ENCODE assay signal across 18 cellular contexts in genomic region chr15:58742022-58742421, GRCh38. TPM values are rescaled to one million over a fixed set of nuclear protein-coding genes. Genes with fewer than 3 reads are reported as not detected.
DNase-seq lines count a peak whose midpoint lies in the region; ATAC-seq, FAIRE-seq and TF ChIP-seq lines count a peak whose summit lies in the region.
"Had no signal": no experiment of that assay in that cellular context is flagged by ENCODE, and none has a peak within 500 bp of the region (broad histone marks: within the 10 kb centered on the region; RNA-seq: fewer than 3 reads in every experiment).

No MANE protein-coding gene starts in this region.

- peak overlapping the region; percentile 45 for H3K4me3 Mint-ChIP-seq in Calu3 (ENCODE audit: low read depth, unreplicated experiment)
- peak overlapping the region in 6 of 10 donors; percentile 2 to 46 (median 26) for H3K4me3 Mint-ChIP-seq in naive thymus-derived CD4-positive, alpha-beta T cell
- H3K4me3 Mint-ChIP-seq in T-helper 2 cell treated with Interferon-gamma antibody and Interleukin-4, amounts not matched to agents 5 μg/mL and 100 μg/mL, for 36 hours, result no peak overlapping the region
- H3K4me3 Mint-ChIP-seq: activated naive CD4-positive, alpha-beta T cell treated with anti-CD3 and anti-CD28 coated beads for 36 hours had no signal

- no peaks in the 10 kb centered on the region for H3K9me3 ChIP-seq in BLaER1 treated with 17β-estradiol and CSF1 and Interleukin-3, amounts not matched to agents 10 nM and 100 nM (replicated peaks in 1 of 11)
- H3K9me3 ChIP-seq in GM12878 (replicated peaks; ENCODE audit: control insufficient read depth, insufficient read depth, low read length), result no peaks in the 10 kb centered on the region; the same call in 2 of the 3 replicates
- no peaks in the 10 kb centered on the region for H3K9me3 ChIP-seq in naive thymus-derived CD4-positive, alpha-beta T cell (ENCODE audit: control insufficient read depth in 2 of 3, low read length in 3 of 3)
- no peaks in the 10 kb centered on the region for H3K9me3 ChIP-seq in colonic mucosa
- H3K9me3 ChIP-seq: thyroid gland had no signal

- intact Hi-C loops in Calu3 (cut with micrococcal nuclease; ENCODE audit: unreplicated experiment), result loop anchor here (10.0 kb wide), 1 partner anchor 277 kb away; no protein-coding TSS in a partner anchor
- intact Hi-C loops in GM12878 (cut with micrococcal nuclease; ENCODE audit: unreplicated experiment), result loop anchor here (10.0 kb wide), 1 partner anchor 287 kb away; no protein-coding TSS in a partner anchor
- intact Hi-C loops in naive thymus-derived CD4-positive, alpha-beta T cell (cut with micrococcal nuclease), result loop anchor here (10.0 kb wide), 3 partner anchors 67 to 407 kb away; partner anchors contain the start of gene LIPC (in 1 of the 2)
- intact Hi-C loops in colonic mucosa (cut with DNase I), result no loop called here

- no peaks in the 10 kb centered on the region for H3K9me3 Mint-ChIP-seq in Calu3 (ENCODE audit: low read depth, unreplicated experiment)
- no peaks in the 10 kb centered on the region for H3K9me3 Mint-ChIP-seq in naive thymus-derived CD4-positive, alpha-beta T cell
- H3K9me3 Mint-ChIP-seq in T-helper 2 cell treated with Interferon-gamma antibody and Interleukin-4, amounts not matched to agents 5 μg/mL and 100 μg/mL, for 36 hours, result no peaks in the 10 kb centered on the region
- H3K9me3 Mint-ChIP-seq: activated naive CD4-positive, alpha-beta T cell treated with anti-CD3 and anti-CD28 coated beads for 36 hours had no signal

- DNase-seq in Calu3, result no peak
- no peak for DNase-seq in GM12878 (ENCODE audit: low read depth, low spot score)
- no peak for DNase-seq in naive thymus-derived CD4-positive, alpha-beta T cell
- no peak for DNase-seq in T-helper 2 cell treated with Interferon-gamma antibody and Interleukin-4, amounts not matched to agents 5 μg/mL and 100 μg/mL, for 36 hours (ENCODE audit: low spot score)
- no peak for DNase-seq in NCI-H526 treated with DMSO at 0.1 percent for 48 hours (lab: John Stamatoyannopoulos, UW)
- DNase-seq in colonic mucosa, result no peak
- DNase-seq: activated CD4-positive, alpha-beta T cell treated with anti-CD3 and anti-CD28 coated beads, Interleukin-2, amount 50 U/mL, for 4 hours; activated naive CD4-positive, alpha-beta T cell treated with anti-CD3 and anti-CD28 coated beads for 36 hours; activated T-cell treated with anti-CD3 and anti-CD28 coated beads for 4 hours; NCI-H1105 treated with DMSO at 0.1 percent for 48 hours; NCI-H2081 treated with DMSO at 0.1 percent for 48 hours; NCI-H510A treated with DMSO at 0.1 percent for 48 hours; stimulated activated CD4-positive, alpha-beta T cell treated with anti-CD3 and anti-CD28 coated beads, Interleukin-15, amount 100 ng/mL, for 24 hours; SW 1271; thyroid gland had no signal

- TF ChIP-seq EP300 in GM12878 (IDR thresholded peaks at IDR 0.05; ENCODE audit: borderline replicate concordance in 1 of 2, control insufficient read depth in 1 of 2, low read depth in 2 of 2, low read length in 2 of 2), result no peak

- H3K4me3 ChIP-seq in BLaER1 treated with 17β-estradiol and CSF1 and Interleukin-3, amounts not matched to agents 10 nM and 100 nM, result peak overlapping the region in 4 of 10 experiments; percentile 5 to 95 (median 66); a peak in 6 of 20 replicates
- H3K4me3 ChIP-seq in GM12878 (no peak overlapping the region), colonic mucosa (no peak overlapping the region)
- no peak overlapping the region for H3K4me3 ChIP-seq in naive thymus-derived CD4-positive, alpha-beta T cell (ENCODE audit: low read length)
- H3K4me3 ChIP-seq: thyroid gland had no signal

- H3K36me3 ChIP-seq in BLaER1 treated with 17β-estradiol and CSF1 and Interleukin-3, amounts not matched to agents 10 nM and 100 nM, result peaks cover 0 to 37% (median 19%) of the 10 kb centered on the region in 11 experiments; a peak in 16 of 22 replicates
- H3K36me3 ChIP-seq in GM12878 (ENCODE audit: control insufficient read depth in 2 of 2, insufficient read depth in 2 of 2, low read length in 1 of 2), result no peaks in the 10 kb centered on the region
- H3K36me3 ChIP-seq in naive thymus-derived CD4-positive, alpha-beta T cell (ENCODE audit: control insufficient read depth in 2 of 3, insufficient read depth in 3 of 3, low read length in 3 of 3), result no peaks in the 10 kb centered on the region
- no peaks in the 10 kb centered on the region for H3K36me3 ChIP-seq in colonic mucosa
- H3K36me3 ChIP-seq: thyroid gland had no signal

- H3K4me2 ChIP-seq in BLaER1 treated with 17β-estradiol and CSF1 and Interleukin-3, amounts not matched to agents 10 nM and 100 nM, result peak overlapping the region; percentile 45 to 98 (median 89)
- H3K4me2 ChIP-seq in GM12878 (ENCODE audit: control insufficient read depth, insufficient read depth), result no peak overlapping the region

- POLR2A ChIA-PET in GM12878 (lab: Charles Lee), result interaction anchor here (0.7 kb wide), 1 partner anchor 187 kb away, joined by 3 read pairs; no protein-coding TSS in a partner anchor
- POLR2A ChIA-PET in naive thymus-derived CD4-positive, alpha-beta T cell (lab: Charles Lee), result interaction anchor here (0.7 kb wide), 1 partner anchor 8 kb away, joined by 3 read pairs; the partner anchor contains the start of gene ADAM10

- no peak for ATAC-seq in GM12878
- peak; percentile 41 for ATAC-seq in naive thymus-derived CD4-positive, alpha-beta T cell

- no peak for TF ChIP-seq CTCF in Calu3 (IDR thresholded peaks at IDR 0.05; ENCODE audit: unreplicated experiment)
- no peak for TF ChIP-seq CTCF in GM12878 (IDR thresholded peaks at IDR 0.05 in 2 of 3, conservative IDR thresholded peaks at IDR 0.05 in 1 of 3; ENCODE audit: control insufficient read depth in 2 of 3, extremely low read depth in 1 of 3, insufficient read depth in 1 of 3, low read depth in 3 of 3, low read length in 3 of 3)
- no peak for TF ChIP-seq CTCF in colonic mucosa (IDR thresholded peaks at IDR 0.05)

- peak overlapping the region in 8 of 11 experiments; percentile 2 to 97 (median 34); a peak in 9 of 22 replicates for H3K27ac ChIP-seq in BLaER1 treated with 17β-estradiol and CSF1 and Interleukin-3, amounts not matched to agents 10 nM and 100 nM
- H3K27ac ChIP-seq in GM12878 (ENCODE audit: control insufficient read depth, insufficient read depth), result no peak overlapping the region
- H3K27ac ChIP-seq in naive thymus-derived CD4-positive, alpha-beta T cell (ENCODE audit: low read depth, low read length), result no peak overlapping the region
- no peak overlapping the region for H3K27ac ChIP-seq in colonic mucosa
- H3K27ac ChIP-seq: thyroid gland had no signal

- no peaks in the 10 kb centered on the region for H3K27me3 ChIP-seq in BLaER1 treated with 17β-estradiol and CSF1 and Interleukin-3, amounts not matched to agents 10 nM and 100 nM
- no peaks in the 10 kb centered on the region for H3K27me3 ChIP-seq in GM12878 (replicated peaks in 1 of 2; ENCODE audit: control insufficient read depth in 2 of 2, insufficient read depth in 2 of 2, low read length in 1 of 2)
- no peaks in the 10 kb centered on the region for H3K27me3 ChIP-seq in naive thymus-derived CD4-positive, alpha-beta T cell (ENCODE audit: control insufficient read depth in 2 of 2, insufficient read depth in 2 of 2, low read length in 2 of 2)
- no peaks in the 10 kb centered on the region for H3K27me3 ChIP-seq in colonic mucosa
- H3K27me3 ChIP-seq: thyroid gland had no signal

- CTCF ChIA-PET in Calu3 (lab: Charles Lee) (interaction anchor here (1.2 to 2.3 kb wide), 4 partner anchors 10 to 29 kb away, joined by 3 to 9 read pairs (median 5); partner anchors contain the start of gene MINDY2), GM12878 (lab: Yijun Ruan, JAX) (interaction anchor here (0.9 to 3.0 kb wide), 4 partner anchors 9 to 472 kb away, joined by 3 to 17 read pairs (median 4); partner anchors contain the start of gene MINDY2)
- CTCF ChIA-PET in naive thymus-derived CD4-positive, alpha-beta T cell (lab: Charles Lee), result interaction anchor here (0.6 kb wide), 1 partner anchor 64 kb away, joined by 3 read pairs; no protein-coding TSS in a partner anchor

- peak; percentile 35 for FAIRE-seq in GM12878 (lab: Jason Lieb, UNC)
- FAIRE-seq: H54, HTR-8/SVneo had no signal

- H3K27me3 Mint-ChIP-seq in Calu3 (ENCODE audit: unreplicated experiment), result no peaks in the 10 kb centered on the region
- H3K27me3 Mint-ChIP-seq in naive thymus-derived CD4-positive, alpha-beta T cell, result no peaks in the 10 kb centered on the region
- no peaks in the 10 kb centered on the region for H3K27me3 Mint-ChIP-seq in T-helper 2 cell treated with Interferon-gamma antibody and Interleukin-4, amounts not matched to agents 5 μg/mL and 100 μg/mL, for 36 hours (ENCODE audit: low read depth)

- H4K20me1 ChIP-seq in BLaER1 treated with 17β-estradiol and CSF1 and Interleukin-3, amounts not matched to agents 10 nM and 100 nM, result peaks cover 41 to 97% (median 69%) of the 10 kb centered on the region in 11 experiments; a peak in 21 of 22 replicates
- no peaks in the 10 kb centered on the region for H4K20me1 ChIP-seq in GM12878 (ENCODE audit: control insufficient read depth, insufficient read depth)

- H3K36me3 Mint-ChIP-seq in Calu3 (ENCODE audit: insufficient read depth, unreplicated experiment), result peaks cover 10% of the 10 kb centered on the region
- peaks cover 0 to 14% (median 3%) of the 10 kb centered on the region in 5 donors for H3K36me3 Mint-ChIP-seq in naive thymus-derived CD4-positive, alpha-beta T cell
- H3K36me3 Mint-ChIP-seq in T-helper 2 cell treated with Interferon-gamma antibody and Interleukin-4, amounts not matched to agents 5 μg/mL and 100 μg/mL, for 36 hours (ENCODE audit: low read depth), result peaks cover 24% of the 10 kb centered on the region

- peaks cover 94% of the 10 kb centered on the region for H3K79me2 ChIP-seq in GM12878 (ENCODE audit: control insufficient read depth, insufficient read depth, low read length)

- RAD21 ChIA-PET in GM12878 (lab: Charles Lee; ENCODE audit: unreplicated experiment), result interaction anchor here (3.6 kb wide), 1 partner anchor 16 kb away, joined by 17 read pairs; no protein-coding TSS in a partner anchor

- no peak for TF ChIP-seq POLR2A in GM12878 (IDR thresholded peaks at IDR 0.05; ENCODE audit: low read depth, low read length)

- SMC1A ChIA-PET in GM12878 (lab: Charles Lee; ENCODE audit: uncharacterized antibody, unreplicated experiment), result interaction anchor here (1.3 to 2.9 kb wide), 4 partner anchors 14 to 72 kb away, joined by 5 to 11 read pairs (median 8); partner anchors contain the start of gene MINDY2

- no peak overlapping the region for H2AFZ ChIP-seq in GM12878 (ENCODE audit: control insufficient read depth, low read depth, low read length)

- no peak for TF ChIP-seq RAD21 in GM12878 (IDR thresholded peaks at IDR 0.05; ENCODE audit: insufficient read depth, low read depth, low read length)

- H3K4me1 ChIP-seq in BLaER1 treated with 17β-estradiol and CSF1 and Interleukin-3, amounts not matched to agents 10 nM and 100 nM, result peaks cover 80 to 100% (median 91%) of the 10 kb centered on the region in 10 experiments
- no peaks in the 10 kb centered on the region for H3K4me1 ChIP-seq in GM12878 (ENCODE audit: control insufficient read depth, insufficient read depth, low read length)
- H3K4me1 ChIP-seq in naive thymus-derived CD4-positive, alpha-beta T cell (ENCODE audit: control insufficient read depth in 2 of 2, insufficient read depth in 2 of 2, low read length in 2 of 2), result peaks cover 15 to 25% of the 10 kb centered on the region in 2 donors
- H3K4me1 ChIP-seq in colonic mucosa, result no peaks in the 10 kb centered on the region

- peak overlapping the region; percentile 15 for H3K27ac Mint-ChIP-seq in Calu3 (ENCODE audit: unreplicated experiment)
- peak overlapping the region in 2 of 9 donors; percentile 0 to 1 for H3K27ac Mint-ChIP-seq in naive thymus-derived CD4-positive, alpha-beta T cell
- no peak overlapping the region for H3K27ac Mint-ChIP-seq in T-helper 2 cell treated with Interferon-gamma antibody and Interleukin-4, amounts not matched to agents 5 μg/mL and 100 μg/mL, for 36 hours
- H3K27ac Mint-ChIP-seq: activated naive CD4-positive, alpha-beta T cell treated with anti-CD3 and anti-CD28 coated beads for 36 hours had no signal

- H3K4me1 Mint-ChIP-seq in Calu3 (ENCODE audit: low read depth, unreplicated experiment), result peaks cover 58% of the 10 kb centered on the region
- peaks cover 48 to 92% (median 87%) of the 10 kb centered on the region in 7 donors for H3K4me1 Mint-ChIP-seq in naive thymus-derived CD4-positive, alpha-beta T cell
- peaks cover 48% of the 10 kb centered on the region for H3K4me1 Mint-ChIP-seq in T-helper 2 cell treated with Interferon-gamma antibody and Interleukin-4, amounts not matched to agents 5 μg/mL and 100 μg/mL, for 36 hours (ENCODE audit: low read depth)

- no TSS peak for BruUV-seq in Calu3 (replicated peaks; lab: Mats Ljungman, UMichigan)
- BruUV-seq in GM12878 (replicated peaks; lab: Mats Ljungman, UMichigan), result no TSS peak

- in situ Hi-C loops in GM12878 (cut with MboI), result no loop called here

- 96% methylated on average over 3 of the region's 3 CpGs for WGBS in GM12878 (ENCODE audit: insufficient coverage, insufficient replicate concordance, low lambda C conversion rate, missing lambda C conversion rate)

- H3K9ac ChIP-seq in BLaER1 treated with 17β-estradiol and CSF1 and Interleukin-3, amounts not matched to agents 10 nM and 100 nM, result peak overlapping the region in 3 of 11 experiments; percentile 31 to 60 (median 47); a peak in 6 of 22 replicates
- no peak overlapping the region for H3K9ac ChIP-seq in GM12878 (ENCODE audit: control insufficient read depth, insufficient read depth, low read length)
- H3K9ac ChIP-seq in colonic mucosa (ENCODE audit: low read depth in 2 of 2, low read length in 2 of 2), result no peak overlapping the region

RNA-seq across cellular contexts. Expression of gene ADAM10, which starts 7.5 kb away (rescaled TPM):
- total RNA-seq in Calu3 (2022) (407 and 474 TPM in 2 replicates), GM12878 (2014; rRNA removed) (40.7 and 43.9 TPM in 2 replicates), GM12878 (2014; rRNA removed; fragmentation: Illumina TruSeq; extraction: Trizol) (33.1 and 33.3 TPM in 2 replicates), GM12878 (2021) (73.7 and 77.0 TPM in 2 replicates), colonic mucosa (100 to 1,000 TPM; 115 to 176 TPM)
- total RNA-seq in GM12878 (2013; cell fraction: nucleolus; rRNA removed), result 214 and 218 TPM in 2 replicates
- polyA plus RNA-seq in GM12878 (2011; ENCODE audit: low read depth), result 34.2 TPM
- polyA plus RNA-seq in GM12878 (2011; rRNA removed) (83.0 and 107 TPM in 2 replicates), GM12878 (2014; fragmentation: Illumina TruSeq; extraction: Trizol) (59.5 and 60.2 TPM in 2 replicates), GM12878 (2014; fragmentation: Nextera tagmentation; extraction: Ambion mirVana) (10 to 100 TPM; 10.0 to 11.1 TPM), GM12878 (2014; rRNA removed) (43.5 and 50.4 TPM in 2 replicates), GM12878 (2016; fragmentation: Nextera tagmentation; extraction: Ambion mirVana) (10 to 100 TPM; 87.6 to 88.9 TPM)
- 37.9 and 39.1 TPM in 2 replicates for polyA plus RNA-seq in GM12878 (2011; cell fraction: cytosol; rRNA removed)
- 23.7 and 25.8 TPM in 2 replicates for polyA plus RNA-seq in GM12878 (2011; cell fraction: nucleus; rRNA removed)
- polyA plus RNA-seq in GM12878 (2012), result 61.2 and 63.5 TPM in 2 replicates
- 60.7 and 111 TPM in 2 replicates for polyA minus RNA-seq in GM12878 (2011; rRNA and poly(A)+ RNA removed)
- polyA minus RNA-seq in GM12878 (2011; cell fraction: cytosol; rRNA and poly(A)+ RNA removed), result 39.4 and 50.1 TPM in 2 replicates
- 37.4 and 63.6 TPM in 2 replicates for polyA minus RNA-seq in GM12878 (2011; cell fraction: nucleus; rRNA and poly(A)+ RNA removed)
- 100 to 1,000 TPM; 119 to 170 (median 142) TPM for total RNA-seq in naive thymus-derived CD4-positive, alpha-beta T cell
- polyA plus RNA-seq in naive thymus-derived CD4-positive, alpha-beta T cell, result 100 to 1,000 TPM; 110 to 127 TPM

RNA-seq across cellular contexts. Expression of gene MINDY2, which starts 29.1 kb away (rescaled TPM):
- total RNA-seq in Calu3 (2022) (46.2 and 59.0 TPM in 2 replicates), GM12878 (2014; rRNA removed) (2.7 and 2.8 TPM in 2 replicates), GM12878 (2014; rRNA removed; fragmentation: Illumina TruSeq; extraction: Trizol) (3.6 and 3.8 TPM in 2 replicates), GM12878 (2021) (4.2 and 5.2 TPM in 2 replicates), colonic mucosa (10 to 100 TPM; 13.0 to 16.9 TPM)
- 28.7 and 35.6 TPM in 2 replicates for total RNA-seq in GM12878 (2013; cell fraction: nucleolus; rRNA removed)
- polyA plus RNA-seq in GM12878 (2011; ENCODE audit: low read depth), result 1.7 TPM
- polyA plus RNA-seq in GM12878 (2011; rRNA removed) (6.0 and 12.9 TPM in 2 replicates), GM12878 (2014; fragmentation: Illumina TruSeq; extraction: Trizol) (2.4 and 3.3 TPM in 2 replicates), GM12878 (2014; fragmentation: Nextera tagmentation; extraction: Ambion mirVana) (under 1 TPM; 0.73 to 0.74 TPM), GM12878 (2014; rRNA removed) (1.5 and 2.2 TPM in 2 replicates), GM12878 (2016; fragmentation: Nextera tagmentation; extraction: Ambion mirVana) (1 to 10 TPM; 8.9 to 9.4 TPM)
- 1.9 and 2.0 TPM in 2 replicates for polyA plus RNA-seq in GM12878 (2011; cell fraction: cytosol; rRNA removed)
- 3.8 TPM in 2 replicates for polyA plus RNA-seq in GM12878 (2011; cell fraction: nucleus; rRNA removed)
- polyA plus RNA-seq in GM12878 (2012), result 3.0 and 4.5 TPM in 2 replicates
- 7.1 and 15.5 TPM in 2 replicates for polyA minus RNA-seq in GM12878 (2011; rRNA and poly(A)+ RNA removed)
- 3.4 and 4.8 TPM in 2 replicates for polyA minus RNA-seq in GM12878 (2011; cell fraction: cytosol; rRNA and poly(A)+ RNA removed)
- 5.0 and 6.1 TPM in 2 replicates for polyA minus RNA-seq in GM12878 (2011; cell fraction: nucleus; rRNA and poly(A)+ RNA removed)
- 10 to 100 TPM; 10.4 to 16.6 (median 11.5) TPM for total RNA-seq in naive thymus-derived CD4-positive, alpha-beta T cell
- 1 to 10 TPM; 8.9 to 10.0 TPM for polyA plus RNA-seq in naive thymus-derived CD4-positive, alpha-beta T cell

Comparison
In these comparisons a context has a peak if more than half of its experiments do, and no peak if none do; other contexts are left out.
1. H3K27ac ChIP-seq: peak in BLaER1 treated with 17β-estradiol and CSF1 and Interleukin-3, amounts not matched to agents 10 nM and 100 nM (8 of 11); none in GM12878 (single experiment), naive thymus-derived CD4-positive, alpha-beta T cell (single experiment) and colonic mucosa (single experiment).